Comparison of ENCODE assay signal across 7 cellular contexts in the genomic region with DNA sequence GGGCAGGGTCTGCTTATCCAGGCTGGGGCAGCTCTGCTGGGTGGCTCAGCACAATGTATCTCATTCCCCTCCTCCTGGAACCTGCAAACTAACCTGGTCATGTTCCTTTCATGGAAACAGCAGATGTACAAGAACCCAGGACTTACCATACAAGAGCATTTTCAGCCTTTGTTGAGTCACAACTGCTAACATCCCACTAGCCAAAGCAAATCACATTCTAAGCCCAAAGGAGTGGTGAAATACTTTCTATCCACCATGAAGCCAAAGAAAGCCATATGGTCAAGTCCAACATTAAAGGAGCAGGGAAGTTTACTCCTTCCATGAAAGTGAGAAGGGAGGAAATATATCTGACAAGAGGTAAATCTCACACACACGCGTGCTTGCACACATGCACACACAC.
"Had no signal": no experiment of that assay in that cellular context is flagged by ENCODE, and none has a peak within 500 bp of the region (broad histone marks: within the 10 kb centered on the region; RNA-seq: fewer than 3 reads in every experiment).

No MANE protein-coding gene starts in this region.

- H3K4me2 ChIP-seq: GM23338 had no signal

- ATAC-seq: GM23338, HepG2, K562 had no signal

- H2AFZ ChIP-seq: GM23338 had no signal

- H3K27ac ChIP-seq: HL-60 had no signal

- DNase-seq: H9, HCEC 1CT, HFFc6 had no signal

- H3K4me3 ChIP-seq: GM23338, K562 had no signal
